Comparison of ENCODE assay signal across 18 cellular contexts in the genomic region with DNA sequence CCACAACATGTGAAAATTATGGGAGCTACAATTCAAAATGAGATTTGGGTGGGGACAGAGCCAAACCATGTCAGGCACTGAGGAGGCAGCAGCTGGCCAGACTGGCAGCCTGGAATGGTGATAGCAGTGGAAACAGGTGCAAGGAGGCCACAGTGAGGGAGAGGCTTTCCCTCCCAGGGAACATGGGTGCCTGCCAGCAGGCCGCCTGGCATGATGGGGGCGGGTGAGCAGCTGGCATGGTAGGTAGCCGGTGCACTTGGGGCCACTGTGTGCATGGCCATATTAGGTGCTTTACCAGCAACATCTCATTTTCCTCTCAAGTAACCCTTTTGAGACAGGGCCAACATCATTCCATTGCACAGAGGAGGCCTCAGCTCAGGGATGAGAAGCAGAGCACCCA. TPM values are rescaled to one million over a fixed set of nuclear protein-coding genes. Genes with fewer than 3 reads are reported as not detected.
DNase-seq lines count a peak whose midpoint lies in the region; ATAC-seq and TF ChIP-seq lines count a peak whose summit lies in the region.
"Had no signal": no experiment of that assay in that cellular context is flagged by ENCODE, and none has a peak within 500 bp of the region (broad histone marks: within the 10 kb centered on the region; RNA-seq: fewer than 3 reads in every experiment).

No MANE protein-coding gene starts in this region.

- no peak overlapping the region for H4K8ac ChIP-seq in IMR-90 (ENCODE audit: low read depth in 2 of 2, low read length in 2 of 2)

- peaks cover 2% of the 10 kb centered on the region; the same call in 1 of the 2 replicates for H3K4me1 ChIP-seq in IMR-90 (ENCODE audit: control insufficient read depth, insufficient read depth, low read length)
- H3K4me1 ChIP-seq in endodermal cell (ENCODE audit: control insufficient read depth, insufficient read depth, low read length) = no peaks in the 10 kb centered on the region

- 0 out of 2 replicates have a peak overlapping the region, but pooled peaks have one; percentile 9 for H2AK5ac ChIP-seq in IMR-90 (ENCODE audit: low read depth, low read length)

- H2BK120ac ChIP-seq in IMR-90 (ENCODE audit: low read depth, low read length) = no peak overlapping the region

- no peak overlapping the region for H3K14ac ChIP-seq in IMR-90 (replicated peaks; ENCODE audit: low read depth, low read length)

- no CpG with 5 or more reads among the region's 3 CpGs for WGBS in IMR-90 (ENCODE audit: extremely low coverage in 2 of 2, insufficient read length in 1 of 2), 2 experiments
- 94% methylated on average over 3 of the region's 3 CpGs; no CpG with 5 or more reads in 1 of the 2 experiments for WGBS in endodermal cell (ENCODE audit: insufficient coverage in 1 of 2, insufficient read length in 1 of 2), 2 experiments

- H4K5ac ChIP-seq in IMR-90 (ENCODE audit: low read depth, low read length) = no peak overlapping the region

- POLR2A ChIA-PET in IMR-90 (lab: Charles Lee; ENCODE audit: unreplicated experiment) = no interaction called here

- peaks cover 2% of the 10 kb centered on the region for H3K4me1 Mint-ChIP-seq in endodermal cell

- TF ChIP-seq RAD21 in IMR-90 (IDR thresholded peaks at IDR 0.05; ENCODE audit: low read length) = no peak

- DNase-seq in DMS 273 treated with DMSO at 0.1 percent for 48 hours (lab: John Stamatoyannopoulos, UW) = peak; percentile 69
- no peak for DNase-seq in IMR-90
- DNase-seq in endodermal cell = peak; percentile 13
- peak; percentile 64 for DNase-seq in posterior vena cava (ENCODE audit: low spot score)
- DNase-seq in NCI-H2171 treated with DMSO at 0.1 percent for 48 hours (lab: John Stamatoyannopoulos, UW) = no peak
- no peak for DNase-seq in substantia nigra (lab: John Stamatoyannopoulos, UW)
- DNase-seq: Caco-2; CD4-positive, CD25-positive, alpha-beta regulatory T cell; HCEC 1CT; Kasumi-1; NCI-H1105 treated with DMSO at 0.1 percent for 48 hours; NCI-H1930; NCI-H748 treated with DMSO at 0.1 percent for 48 hours; PC-3 had no signal

- no peak overlapping the region for H3K9ac ChIP-seq in IMR-90 (ENCODE audit: low read depth, low read length)
- no peak overlapping the region for H3K9ac ChIP-seq in endodermal cell (ENCODE audit: extremely low read depth, low read length, poor library complexity, severe bottlenecking)

- intact Hi-C loops in IMR-90 (cut with micrococcal nuclease) = loop anchor here (5.0 to 10.0 kb wide), 3 partner anchors 81 to 733 kb away; partner anchors contain the start of gene CEP70
- intact Hi-C loops in posterior vena cava (cut with DNase I) = loop anchor here in 1 of 2 donors (10.0 kb wide), 1 partner anchor 391 kb away; no protein-coding TSS in a partner anchor

- no peak overlapping the region for H3K4me3 ChIP-seq in IMR-90 (ENCODE audit: insufficient read depth, low read depth, low read length)
- no peak overlapping the region for H3K4me3 ChIP-seq in endodermal cell (ENCODE audit: low read length)
- H3K4me3 ChIP-seq: SK-N-MC had no signal

- H4K20me1 ChIP-seq in IMR-90 (ENCODE audit: insufficient read depth, low read length) = no peaks in the 10 kb centered on the region

- ATAC-seq in IMR-90 (ENCODE audit: low read depth) (no peak), GM18517 (IDR thresholded peaks at IDR 0.05; ENCODE audit: unreplicated experiment) (no peak)
- ATAC-seq: PC-3 had no signal

- BruUV-seq in IMR-90 (replicated peaks; lab: Mats Ljungman, UMichigan) = no TSS peak

- no peaks in the 10 kb centered on the region for H3K9me1 ChIP-seq in IMR-90 (ENCODE audit: insufficient read depth, low read length)

- H2AK9ac ChIP-seq in IMR-90 (replicated peaks; ENCODE audit: low read depth, low read length, poor library complexity) = no peak overlapping the region

- no peak overlapping the region for H3K4ac ChIP-seq in IMR-90 (ENCODE audit: low read depth, low read length)

- no peaks in the 10 kb centered on the region for H3K79me1 ChIP-seq in IMR-90 (ENCODE audit: low read depth in 1 of 2, low read length in 2 of 2)

- in situ Hi-C loops in IMR-90 (cut with MboI; ENCODE audit: low sequenced_read_pairs) = loop anchor here (25.0 kb wide), 2 partner anchors 638 to 738 kb away; partner anchors contain the start of gene CEP70

- CTCF ChIA-PET in IMR-90 (lab: Yijun Ruan, JAX) = no interaction called here

- H3K27ac ChIP-seq in IMR-90 (ENCODE audit: insufficient read depth, low read length) (no peak overlapping the region), endodermal cell (ENCODE audit: low read depth, low read length) (no peak overlapping the region), substantia nigra (ENCODE audit: low read depth, low read length, poor library complexity, severe bottlenecking) (no peak overlapping the region)
- H3K27ac ChIP-seq: SK-N-MC had no signal

- peaks cover 57% of the 10 kb centered on the region for H3K27me3 Mint-ChIP-seq in endodermal cell (ENCODE audit: insufficient read depth)

- H4K91ac ChIP-seq in IMR-90 (ENCODE audit: insufficient read depth, low read depth, low read length) = no peak overlapping the region

- H2BK20ac ChIP-seq in IMR-90 (ENCODE audit: low read depth, low read length) = no peak overlapping the region

- no peak overlapping the region for H3K23ac ChIP-seq in IMR-90 (ENCODE audit: low read depth, low read length)

- H3K36me3 ChIP-seq in IMR-90 (ENCODE audit: control insufficient read depth, insufficient read depth, low read length) (no peaks in the 10 kb centered on the region), endodermal cell (ENCODE audit: control insufficient read depth, insufficient read depth, low read length) (no peaks in the 10 kb centered on the region)

- TF ChIP-seq CTCF in IMR-90 (conservative IDR thresholded peaks at IDR 0.05; ENCODE audit: low read depth, low read length) (no peak), endodermal cell (conservative IDR thresholded peaks at IDR 0.05) (no peak)

- no peak overlapping the region for H3K18ac ChIP-seq in IMR-90 (ENCODE audit: low read depth, low read length)

- no peak overlapping the region for H3K4me2 ChIP-seq in IMR-90 (ENCODE audit: low read depth, low read length)

- H3K4me3 Mint-ChIP-seq in endodermal cell = no peak overlapping the region
- H3K4me3 Mint-ChIP-seq: B cell; CD4-positive, CD25-positive, alpha-beta regulatory T cell; IgD-negative memory B cell had no signal

- no peak overlapping the region for H2BK5ac ChIP-seq in IMR-90 (ENCODE audit: low read depth, low read length, poor library complexity, severe bottlenecking)

- H3K27me3 ChIP-seq in IMR-90 (ENCODE audit: control insufficient read depth, insufficient read depth, low read length) = peaks cover 9% of the 10 kb centered on the region
- H3K27me3 ChIP-seq in endodermal cell (ENCODE audit: control insufficient read depth, insufficient read depth, low read length, poor library complexity, severe bottlenecking) = peaks cover 33% of the 10 kb centered on the region

- dilution Hi-C loops in IMR-90 (cut with HindIII; ENCODE audit: low sequenced_read_pairs, unreplicated experiment) = no loop called here

- H3K56ac ChIP-seq in IMR-90 (ENCODE audit: extremely low read depth, insufficient read depth, low read length) = no peak overlapping the region

- no peak overlapping the region for H2BK15ac ChIP-seq in IMR-90 (ENCODE audit: low read depth, low read length)

- TF ChIP-seq POLR2A in IMR-90 (IDR thresholded peaks at IDR 0.05; ENCODE audit: low read depth, low read length) = no peak

- H3K27ac Mint-ChIP-seq in endodermal cell = no peak overlapping the region
- H3K27ac Mint-ChIP-seq: B cell; CD4-positive, CD25-positive, alpha-beta regulatory T cell had no signal

- H3K9me3 Mint-ChIP-seq in endodermal cell = no peaks in the 10 kb centered on the region
- H3K9me3 Mint-ChIP-seq: IgD-negative memory B cell had no signal

- no peak overlapping the region for H2AFZ ChIP-seq in IMR-90 (replicated peaks; ENCODE audit: low read length, poor library complexity)

- no peaks in the 10 kb centered on the region for H3K9me3 ChIP-seq in IMR-90 (ENCODE audit: control insufficient read depth, insufficient read depth, low read length)
- H3K9me3 ChIP-seq in endodermal cell (ENCODE audit: control insufficient read depth, low read length) = no peaks in the 10 kb centered on the region
- H3K9me3 ChIP-seq: Caco-2 had no signal

- H3K36me3 Mint-ChIP-seq in endodermal cell (ENCODE audit: low read depth) = no peaks in the 10 kb centered on the region
- H3K36me3 Mint-ChIP-seq: CD4-positive, CD25-positive, alpha-beta regulatory T cell; IgD-negative memory B cell had no signal

TF ChIP-seq in IMR-90, 13 proteins besides CTCF, POLR2A, EP300 and RAD21 (continues in another document):
- TF ChIP-seq CHD1 (IDR thresholded peaks at IDR 0.05; ENCODE audit: low read depth, low read length) (no peak), RFX5 (IDR thresholded peaks at IDR 0.05; ENCODE audit: low read depth, low read length) (no peak), NFE2L2 (IDR thresholded peaks at IDR 0.05; ENCODE audit: low read depth, low read length) (no peak), FOS (IDR thresholded peaks at IDR 0.05; ENCODE audit: low read depth, low read length) (no peak), MAZ (IDR thresholded peaks at IDR 0.05; ENCODE audit: borderline replicate concordance, low read depth, low read length) (no peak), MXI1 (IDR thresholded peaks at IDR 0.05; ENCODE audit: borderline replicate concordance, low read depth, low read length) (no peak), CEBPB (IDR thresholded peaks at IDR 0.05; ENCODE audit: low read depth, low read length) (no peak), MAFK (IDR thresholded peaks at IDR 0.05; ENCODE audit: low read depth, low read length) (no peak), ELK1 (IDR thresholded peaks at IDR 0.05; ENCODE audit: borderline replicate concordance, low read depth, low read length) (no peak), RCOR1 (IDR thresholded peaks at IDR 0.05; ENCODE audit: insufficient replicate concordance, low read length) (no peak), SMC3 (IDR thresholded peaks at IDR 0.05; ENCODE audit: low read depth, low read length) (no peak), BHLHE40 (IDR thresholded peaks at IDR 0.05; ENCODE audit: low read depth, low read length) (no peak)

RNA-seq across cellular contexts. Expression of gene MRPS22, which starts 18.3 kb away (rescaled TPM):
- total RNA-seq in IMR-90 (2012; rRNA removed) (72.4 and 94.4 TPM in 2 replicates), endodermal cell (10 to 100 TPM; 34.8 to 38.7 TPM), posterior vena cava (10 to 100 TPM; 30.3 to 34.6 TPM)
- polyA plus RNA-seq in IMR-90 (2012; rRNA removed) = 51.3 and 54.5 TPM in 2 replicates
- 30.7 and 37.9 TPM in 2 replicates for polyA plus RNA-seq in IMR-90 (2012; cell fraction: cytosol; rRNA removed)
- polyA plus RNA-seq in IMR-90 (2012; cell fraction: nucleus; rRNA removed; ENCODE audit: low replicate concordance) = 22.1 and 37.3 TPM in 2 replicates
- 54.7 TPM for polyA plus RNA-seq in endodermal cell (2013, experiment 1 of 2)
- polyA plus RNA-seq in endodermal cell (2013, experiment 2 of 2) = 45.2 TPM

Comparison
In these comparisons a context has a peak if more than half of its experiments do, and no peak if none do; other contexts are left out.
1. DNase-seq: peak in DMS 273 treated with DMSO at 0.1 percent for 48 hours (single experiment), endodermal cell (single experiment) and posterior vena cava (single experiment); none in IMR-90 (single experiment), NCI-H2171 treated with DMSO at 0.1 percent for 48 hours (single experiment) and substantia nigra (0 of 49).